In the genomic region with DNA sequence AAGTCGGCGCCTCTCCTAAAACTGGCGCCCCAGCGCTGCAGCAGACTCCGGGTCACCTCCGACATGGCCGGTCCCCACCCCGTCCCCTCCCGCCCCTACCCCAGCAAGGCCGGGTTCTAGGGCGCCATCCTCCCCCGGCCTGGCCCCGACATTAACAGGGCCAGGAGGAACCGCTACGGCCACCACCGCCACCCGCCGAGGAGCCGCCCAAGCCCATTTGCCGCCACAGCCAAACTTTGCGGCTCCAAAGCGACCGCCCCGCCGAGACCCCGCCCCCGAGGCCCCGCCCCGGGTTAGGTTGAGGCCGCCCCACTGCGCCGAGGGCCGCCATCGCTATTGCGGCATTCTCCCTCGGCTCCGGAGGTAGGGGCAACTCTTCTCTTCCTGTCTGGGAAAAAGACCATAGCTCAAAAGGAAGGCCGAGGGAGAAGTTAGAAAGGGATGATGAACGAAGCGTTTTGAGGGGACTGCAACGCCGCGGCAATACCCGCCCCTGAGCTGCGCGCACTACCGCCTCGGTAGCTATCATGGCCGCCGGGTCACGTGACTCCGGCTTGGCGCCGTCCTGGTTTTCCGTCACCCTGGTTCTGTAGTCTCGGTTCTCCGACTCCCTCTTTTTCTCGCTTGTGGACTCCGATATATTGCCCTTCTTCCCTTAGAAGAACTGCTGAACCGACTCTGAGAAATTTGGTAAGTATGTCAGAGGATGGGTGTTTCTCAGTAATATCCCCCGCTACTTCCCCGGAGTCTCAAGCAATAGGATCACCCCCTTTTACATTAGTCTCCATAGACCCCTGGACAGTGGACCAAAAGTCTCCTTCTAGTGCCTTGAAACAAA, we compare ENCODE assay signal across 8 cellular contexts. TPM values are rescaled to one million over a fixed set of nuclear protein-coding genes. Genes with fewer than 3 reads are reported as not detected.
A peak's percentile ranks its signal among the peaks of the same experiment; 100 is the strongest.
DNase-seq lines count a peak whose midpoint lies in the region; ATAC-seq, FAIRE-seq and TF ChIP-seq lines count a peak whose summit lies in the region.

A gene with protein sequence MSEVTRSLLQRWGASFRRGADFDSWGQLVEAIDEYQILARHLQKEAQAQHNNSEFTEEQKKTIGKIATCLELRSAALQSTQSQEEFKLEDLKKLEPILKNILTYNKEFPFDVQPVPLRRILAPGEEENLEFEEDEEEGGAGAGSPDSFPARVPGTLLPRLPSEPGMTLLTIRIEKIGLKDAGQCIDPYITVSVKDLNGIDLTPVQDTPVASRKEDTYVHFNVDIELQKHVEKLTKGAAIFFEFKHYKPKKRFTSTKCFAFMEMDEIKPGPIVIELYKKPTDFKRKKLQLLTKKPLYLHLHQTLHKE (minus strand): TSS at position 239 of the 838 bp plus-strand sequence. CDS start 174 bp downstream, at position 65.
A gene with protein sequence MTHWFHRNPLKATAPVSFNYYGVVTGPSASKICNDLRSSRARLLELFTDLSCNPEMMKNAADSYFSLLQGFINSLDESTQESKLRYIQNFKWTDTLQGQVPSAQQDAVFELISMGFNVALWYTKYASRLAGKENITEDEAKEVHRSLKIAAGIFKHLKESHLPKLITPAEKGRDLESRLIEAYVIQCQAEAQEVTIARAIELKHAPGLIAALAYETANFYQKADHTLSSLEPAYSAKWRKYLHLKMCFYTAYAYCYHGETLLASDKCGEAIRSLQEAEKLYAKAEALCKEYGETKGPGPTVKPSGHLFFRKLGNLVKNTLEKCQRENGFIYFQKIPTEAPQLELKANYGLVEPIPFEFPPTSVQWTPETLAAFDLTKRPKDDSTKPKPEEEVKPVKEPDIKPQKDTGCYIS (plus strand): TSS at position 312 of the 838 bp plus-strand sequence. CDS start 3,136 bp downstream, outside the sequence.

- H3K27me3 Mint-ChIP-seq in type B pancreatic cell = no peaks in the 10 kb centered on the region

- H3K27me3 ChIP-seq in adipocyte (replicated peaks; ENCODE audit: control insufficient read depth, insufficient read depth, low read length) (no peaks in the 10 kb centered on the region), cardiac muscle cell (no peaks in the 10 kb centered on the region)

- peaks cover 7% of the 10 kb centered on the region for H3K36me3 Mint-ChIP-seq in type B pancreatic cell

- H3K9me3 ChIP-seq in adipocyte (ENCODE audit: control insufficient read depth, low read length) = no peaks in the 10 kb centered on the region
- H3K9me3 ChIP-seq in cardiac muscle cell (ENCODE audit: low read depth) = no peaks in the 10 kb centered on the region

- peak within 1 kb of the TSS; percentile 95 for H3K27ac ChIP-seq in cardiac muscle cell

- H3K4me1 Mint-ChIP-seq in type B pancreatic cell (ENCODE audit: unreplicated experiment) = peaks cover 18% of the 10 kb centered on the region

- H3K4me3 ChIP-seq in adipocyte (ENCODE audit: low read length) (peak within 1 kb of the TSS; percentile 97), cardiac muscle cell (peak within 1 kb of the TSS; percentile 88)

- peak within 1 kb of the TSS; percentile 98 for H3K4me3 Mint-ChIP-seq in type B pancreatic cell

- H3K4me1 ChIP-seq in adipocyte (ENCODE audit: control insufficient read depth, insufficient read depth, low read length) = peaks cover 18% of the 10 kb centered on the region
- H3K4me1 ChIP-seq in cardiac muscle cell (ENCODE audit: low read depth) = peaks cover 4% of the 10 kb centered on the region

- intact Hi-C loops in posterior cingulate gyrus (cut with DNase I) = loop anchor here (2.0 kb wide), 1 partner anchor 68 kb away; no protein-coding TSS in a partner anchor

- peak within 1 kb of the TSS; percentile 98 for H3K9ac ChIP-seq in adipocyte (ENCODE audit: low read length)

- H3K36me3 ChIP-seq in adipocyte (ENCODE audit: control insufficient read depth, insufficient read depth, low read length, severe bottlenecking) = peaks cover 19% of the 10 kb centered on the region
- peaks cover 6% of the 10 kb centered on the region for H3K36me3 ChIP-seq in cardiac muscle cell

- peak; percentile 80 for ATAC-seq in HG02852 (IDR thresholded peaks at IDR 0.05; ENCODE audit: unreplicated experiment)

- H3K27ac Mint-ChIP-seq in type B pancreatic cell = peak within 1 kb of the TSS; percentile 99

- no peaks in the 10 kb centered on the region for H3K9me3 Mint-ChIP-seq in type B pancreatic cell

- TF ChIP-seq CTCF in cardiac muscle cell (IDR thresholded peaks at IDR 0.05; ENCODE audit: low read depth, low read length) (no peak), type B pancreatic cell (conservative IDR thresholded peaks at IDR 0.05) (no peak)

- TF ChIP-seq POLR2A in GM12892 (IDR thresholded peaks at IDR 0.05; ENCODE audit: low read depth, low read length) = peak; percentile 56; the same call in 1 of the 2 replicates

- peak; percentile 88 for FAIRE-seq in GM12892 (lab: Jason Lieb, UNC)

- DNase-seq in GM12892 (ENCODE audit: insufficient read length) (peak; percentile 77), NCI-H1436 treated with DMSO at 0.1 percent for 48 hours (lab: John Stamatoyannopoulos, UW) (peak; percentile 74), T follicular helper cell (ENCODE audit: low read depth) (peak; percentile 91), adipocyte (ENCODE audit: low read depth) (peak; percentile 95), cardiac muscle cell (ENCODE audit: low read depth in 1 of 2, low spot score in 1 of 2) (peak; percentile 89 to 92), posterior cingulate gyrus (peak; percentile 91 to 99 (median 94)), type B pancreatic cell (ENCODE audit: extremely low spot score, unreplicated experiment) (peak; percentile 97)

RNA-seq across cellular contexts. Expression of the first gene that starts in this region (rescaled TPM):
- polyA plus RNA-seq in GM12892 (2012; ENCODE audit: missing spikeins) = 33.9 TPM
- total RNA-seq in cardiac muscle cell (15.2 and 16.7 TPM in 2 replicates), type B pancreatic cell (ENCODE audit: low replicate concordance) (40.2 and 54.0 TPM in 2 replicates)
- polyA plus RNA-seq in cardiac muscle cell = 28.7 and 37.4 TPM in 2 replicates

RNA-seq across cellular contexts. Expression of the second gene that starts in this region (rescaled TPM):
- polyA plus RNA-seq in GM12892 (2012; ENCODE audit: missing spikeins) = 17.9 TPM
- total RNA-seq in cardiac muscle cell (25.3 and 26.6 TPM in 2 replicates), type B pancreatic cell (ENCODE audit: low replicate concordance) (32.5 and 41.4 TPM in 2 replicates)
- polyA plus RNA-seq in cardiac muscle cell = 16.3 and 21.8 TPM in 2 replicates

Comparison
In these comparisons a context has a peak if more than half of its experiments do, and no peak if none do; other contexts are left out.
1. Peak in every context shown above with its lines: DNase-seq, ATAC-seq, H3K4me3 ChIP-seq and H3K27ac ChIP-seq.